In genomic region chr2:96116879-96117533, GRCh38 we compare ENCODE assay signal across 8 cellular contexts. TPM values are rescaled to one million over a fixed set of nuclear protein-coding genes. Genes with fewer than 3 reads are reported as not detected.
DNase-seq lines count a peak whose midpoint lies in the region; ATAC-seq and TF ChIP-seq lines count a peak whose summit lies in the region.

No MANE protein-coding gene starts in this region.

- H3K27ac ChIP-seq in HL-60 (replicated peaks) (no peak overlapping the region), body of pancreas (peak overlapping the region; percentile 8 to 69 (median 42)), SJCRH30 (no peak overlapping the region)

- H3K36me3 ChIP-seq in body of pancreas (replicated peaks in 1 of 2; ENCODE audit: insufficient read depth in 1 of 2, low read depth in 2 of 2) (no peaks in the 10 kb centered on the region), SJCRH30 (no peaks in the 10 kb centered on the region)

- TF ChIP-seq CTCF in HL-60 (IDR thresholded peaks at IDR 0.05; ENCODE audit: insufficient read depth, low read length) (peak; percentile 19), body of pancreas (IDR thresholded peaks at IDR 0.05) (peak; percentile 40 to 98 (median 92))

- in situ Hi-C loops in Caki2 (cut with HindIII; ENCODE audit: low pct_unique_long_range_greater_than_20kb, low sequenced_read_pairs) = no loop called here

- peak overlapping the region; percentile 28 for H3K4me3 ChIP-seq in HL-60 (replicated peaks; ENCODE audit: insufficient read depth, low read length)
- H3K4me3 ChIP-seq in body of pancreas = peak overlapping the region; percentile 31 to 54
- H3K4me3 ChIP-seq in SJCRH30 = no peak overlapping the region

- TF ChIP-seq POLR2A in body of pancreas (IDR thresholded peaks at IDR 0.05) = no peak

- H3K27me3 ChIP-seq in HL-60 (ENCODE audit: insufficient read depth, poor library complexity, severe bottlenecking) = peaks cover 20% of the 10 kb centered on the region
- peaks cover 0 to 5% of the 10 kb centered on the region in 2 donors for H3K27me3 ChIP-seq in body of pancreas
- peaks cover 10% of the 10 kb centered on the region; the same call in 1 of the 2 replicates for H3K27me3 ChIP-seq in SJCRH30

- WGBS in body of pancreas, 2 donors = 1 to 3% methylated on average over 30 to 62 of the region's 62 CpGs

- DNase-seq in Caki2 (ENCODE audit: low read depth) (peak; percentile 68), HL-60 (ENCODE audit: low read depth in 1 of 2, low spot score in 1 of 2) (no peak), T-helper 22 cell (ENCODE audit: low read depth) (peak; percentile 24), body of pancreas (peak; percentile 31 to 69 (median 52)), inferior parietal cortex (ENCODE audit: extremely low spot score) (peak; percentile 44), SJCRH30 (no peak)
- peak; percentile 51 to 56 for DNase-seq in stimulated activated CD4-positive, alpha-beta T cell treated with anti-CD3 and anti-CD28 coated beads, Interleukin-15, amount 100 ng/mL, for 1 hour (ENCODE audit: low read depth in 1 of 2, low spot score in 1 of 2)

- peak; percentile 74 for ATAC-seq in GM19397 (IDR thresholded peaks at IDR 0.05; ENCODE audit: unreplicated experiment)
- peak; percentile 88 for ATAC-seq in body of pancreas

- intact Hi-C loops in body of pancreas (cut with DNase I) = loop anchor here (10.0 kb wide), 2 partner anchors 58 to 92 kb away; no protein-coding TSS in a partner anchor

- no peaks in the 10 kb centered on the region for H3K9me3 ChIP-seq in body of pancreas
- no peaks in the 10 kb centered on the region for H3K9me3 ChIP-seq in SJCRH30 (replicated peaks)

- H3K4me1 ChIP-seq in body of pancreas (peaks cover 14% of the 10 kb centered on the region), SJCRH30 (peaks cover 8% of the 10 kb centered on the region; the same call in 1 of the 2 replicates)

RNA-seq across cellular contexts. Expression of gene ADRA2B, which starts 0.6 kb away (rescaled TPM):
- total RNA-seq in Caki2 (2014; rRNA removed; shearing (Covaris generic); ENCODE audit: low replicate concordance) = 0.32 TPM in 1 of 2 replicates, not detected in the other
- total RNA-seq in body of pancreas = under 1 TPM; under 0.01 to 0.26 TPM
- not detected in 2 replicates for total RNA-seq in SJCRH30 (2014; rRNA removed; shearing (Covaris generic))

RNA-seq across cellular contexts. Expression of gene ASTL, which starts 21.3 kb away (rescaled TPM):
- not detected in 2 replicates for total RNA-seq in Caki2 (2014; rRNA removed; shearing (Covaris generic); ENCODE audit: low replicate concordance)
- total RNA-seq in body of pancreas = not detected
- not detected in 2 replicates for total RNA-seq in SJCRH30 (2014; rRNA removed; shearing (Covaris generic))

RNA-seq across cellular contexts. Expression of gene DUSP2, which starts 28.2 kb away (rescaled TPM):
- total RNA-seq in Caki2 (2014; rRNA removed; shearing (Covaris generic); ENCODE audit: low replicate concordance) = 6.1 and 7.4 TPM in 2 replicates
- 1 to 10 TPM; 6.0 to 9.2 TPM for total RNA-seq in body of pancreas
- 0.67 and 1.0 TPM in 2 replicates for total RNA-seq in SJCRH30 (2014; rRNA removed; shearing (Covaris generic))

Comparison
In these comparisons a context has a peak if more than half of its experiments do, and no peak if none do; other contexts are left out.
1. DNase-seq: peak in Caki2 (single experiment), T-helper 22 cell (single experiment), body of pancreas (4 of 4), inferior parietal cortex (single experiment) and stimulated activated CD4-positive, alpha-beta T cell treated with anti-CD3 and anti-CD28 coated beads, Interleukin-15, amount 100 ng/mL, for 1 hour (2 of 2); none in HL-60 (0 of 2) and SJCRH30 (0 of 2).
2. H3K27ac ChIP-seq: peak in body of pancreas (4 of 4); none in HL-60 (single experiment) and SJCRH30 (single experiment).